12 cellular contexts compared by ENCODE assay signal in genomic region chr2:63124209-63124608, GRCh38.
A peak's percentile ranks its signal among the peaks of the same experiment; 100 is the strongest.
DNase-seq lines count a peak whose midpoint lies in the region; ATAC-seq and TF ChIP-seq lines count a peak whose summit lies in the region.
"Had no signal": no experiment of that assay in that cellular context is flagged by ENCODE, and none has a peak within 500 bp of the region (broad histone marks: within the 10 kb centered on the region; RNA-seq: fewer than 3 reads in every experiment).

No MANE protein-coding gene starts in this region.

- no peaks in the 10 kb centered on the region for H3K36me3 ChIP-seq in A673 (ENCODE audit: insufficient read depth, low read length, poor library complexity, severe bottlenecking)

- peak; percentile 52 for ATAC-seq in GM19438 (IDR thresholded peaks at IDR 0.05; ENCODE audit: low read depth, unreplicated experiment)
- peak; percentile 69 for ATAC-seq in HG03108 (IDR thresholded peaks at IDR 0.05; ENCODE audit: unreplicated experiment)
- ATAC-seq in activated CD8-positive, alpha-beta T cell treated with anti-CD3 and anti-CD28 coated beads, Interleukin-2, amount 10 ng/mL, durations not matched to agents 7 days and 5 days = no peak

- no peaks in the 10 kb centered on the region for H3K4me1 Mint-ChIP-seq in activated CD8-positive, alpha-beta T cell treated with anti-CD3 and anti-CD28 coated beads, Interleukin-2, amount 10 ng/mL, durations not matched to agents 7 days and 5 days (ENCODE audit: low read depth)

- DNase-seq in CD1c-positive myeloid dendritic cell (ENCODE audit: extremely low spot score) (peak; percentile 39), RWPE1 (ENCODE audit: low spot score) (peak; percentile 48), DMS114 treated with DMSO at 0.1 percent for 48 hours (lab: John Stamatoyannopoulos, UW; ENCODE audit: unreplicated experiment) (no peak), A673 (ENCODE audit: low spot score) (no peak), DMS53 treated with DMSO at 0.1 percent for 48 hours (lab: John Stamatoyannopoulos, UW; ENCODE audit: unreplicated experiment) (no peak)
- DNase-seq in activated CD8-positive, alpha-beta T cell treated with anti-CD3 and anti-CD28 coated beads, Interleukin-2, amount 10 ng/mL, durations not matched to agents 7 days and 5 days = no peak
- DNase-seq: activated CD8-positive, alpha-beta memory T cell treated with anti-CD3 and anti-CD28 coated beads for 24 hours; amniotic stem cell; GOT3 had no signal

- H3K27me3 Mint-ChIP-seq in activated CD8-positive, alpha-beta T cell treated with anti-CD3 and anti-CD28 coated beads, Interleukin-2, amount 10 ng/mL, durations not matched to agents 7 days and 5 days (ENCODE audit: low read depth) = no peaks in the 10 kb centered on the region

- H3K27ac Mint-ChIP-seq in activated CD8-positive, alpha-beta T cell treated with anti-CD3 and anti-CD28 coated beads, Interleukin-2, amount 10 ng/mL, durations not matched to agents 7 days and 5 days = no peak overlapping the region

- H3K4me3 ChIP-seq in A673 (ENCODE audit: low read depth, low read length, poor library complexity, severe bottlenecking) = no peak overlapping the region
- H3K4me3 ChIP-seq: SK-N-MC had no signal

- H3K36me3 Mint-ChIP-seq in activated CD8-positive, alpha-beta T cell treated with anti-CD3 and anti-CD28 coated beads, Interleukin-2, amount 10 ng/mL, durations not matched to agents 7 days and 5 days (ENCODE audit: low read depth) = no peaks in the 10 kb centered on the region

- no TSS peak for BruUV-seq in A673 (replicated peaks; lab: Mats Ljungman, UMichigan)

- CTCF ChIA-PET in RWPE1 (lab: Yijun Ruan, JAX) = interaction anchor here (0.6 kb wide), 1 partner anchor 882 kb away, joined by 5 read pairs; no protein-coding TSS in a partner anchor
- CTCF ChIA-PET in A673 (lab: Charles Lee) = no interaction called here
- CTCF ChIA-PET in activated CD8-positive, alpha-beta T cell treated with anti-CD3 and anti-CD28 coated beads, Interleukin-2, amount 10 ng/mL, durations not matched to agents 7 days and 5 days (lab: Charles Lee) = no interaction called here

- intact Hi-C loops in A673 (cut with micrococcal nuclease; ENCODE audit: unreplicated experiment) = no loop called here

- peaks cover 2% of the 10 kb centered on the region for H3K9me3 Mint-ChIP-seq in activated CD8-positive, alpha-beta T cell treated with anti-CD3 and anti-CD28 coated beads, Interleukin-2, amount 10 ng/mL, durations not matched to agents 7 days and 5 days (ENCODE audit: insufficient read depth)

- H3K4me3 Mint-ChIP-seq in activated CD8-positive, alpha-beta T cell treated with anti-CD3 and anti-CD28 coated beads, Interleukin-2, amount 10 ng/mL, durations not matched to agents 7 days and 5 days = no peak overlapping the region

- no peak for TF ChIP-seq CTCF in RWPE1 (conservative IDR thresholded peaks at IDR 0.05; ENCODE audit: low read depth)
- no peak for TF ChIP-seq CTCF in A673 (conservative IDR thresholded peaks at IDR 0.05; ENCODE audit: low read depth, low read length)

- H3K27me3 ChIP-seq in A673 (replicated peaks; ENCODE audit: insufficient read depth, low read depth, low read length, poor library complexity) = no peaks in the 10 kb centered on the region

- no peak overlapping the region for H3K27ac ChIP-seq in RWPE1
- no peak overlapping the region for H3K27ac ChIP-seq in A673 (ENCODE audit: low read depth, low read length, poor library complexity, severe bottlenecking)
- H3K27ac ChIP-seq: SK-N-MC had no signal

- POLR2A ChIA-PET in RWPE1 (lab: Yijun Ruan, JAX; ENCODE audit: low non-redundant PET) (no interaction called here), A673 (lab: Charles Lee; ENCODE audit: low non-redundant PET) (no interaction called here)
- POLR2A ChIA-PET in activated CD8-positive, alpha-beta T cell treated with anti-CD3 and anti-CD28 coated beads, Interleukin-2, amount 10 ng/mL, durations not matched to agents 7 days and 5 days (lab: Charles Lee) = no interaction called here

- H3K4me1 ChIP-seq in A673 (ENCODE audit: insufficient read depth, low read length, poor library complexity, severe bottlenecking) = no peaks in the 10 kb centered on the region

- H3K9me3 ChIP-seq in A673 (ENCODE audit: low read depth, low read length, poor library complexity, severe bottlenecking) = no peaks in the 10 kb centered on the region

Comparison
In these comparisons a context has a peak if more than half of its experiments do, and no peak if none do; other contexts are left out.
1. DNase-seq: peak in CD1c-positive myeloid dendritic cell (single experiment) and RWPE1 (single experiment); none in DMS114 treated with DMSO at 0.1 percent for 48 hours (single experiment), A673 (single experiment), activated CD8-positive, alpha-beta T cell treated with anti-CD3 and anti-CD28 coated beads, Interleukin-2, amount 10 ng/mL, durations not matched to agents 7 days and 5 days (single experiment) and DMS53 treated with DMSO at 0.1 percent for 48 hours (single experiment).